15 cellular contexts compared by ENCODE assay signal in genomic region chr10:17682236-17682946, GRCh38. TPM values are rescaled to one million over a fixed set of nuclear protein-coding genes. Genes with fewer than 3 reads are reported as not detected.
DNase-seq lines count a peak whose midpoint lies in the region; ATAC-seq and TF ChIP-seq lines count a peak whose summit lies in the region.
"Had no signal": no experiment of that assay in that cellular context is flagged by ENCODE, and none has a peak within 500 bp of the region (broad histone marks: within the 10 kb centered on the region; RNA-seq: fewer than 3 reads in every experiment).

No MANE protein-coding gene starts in this region.

- DNase-seq in T-helper 1 cell (no peak), amniotic epithelial cell (ENCODE audit: low read depth) (peak; percentile 27), midbrain (lab: John Stamatoyannopoulos, UW) (peak; percentile 14), HCEC 1CT (no peak), GM13976 (ENCODE audit: low spot score) (no peak)
- DNase-seq: activated CD4-positive, CD25-positive, alpha-beta regulatory T cell; DMS 273 treated with DMSO at 0.1 percent for 48 hours; KG1; mesenchymal stem cell; NCI-H146; NCI-H526 treated with DMSO at 0.1 percent for 48 hours; occipital lobe had no signal

- no peak overlapping the region for H3K4me3 Mint-ChIP-seq in T-helper 1 cell treated with Interleukin-12 subunit alpha and Interleukin-12 subunit beta and Interleukin-4 antibody, amounts not matched to agents 30 μg/mL and 1 μg/mL, for 36 hours

- peaks cover 4% of the 10 kb centered on the region for H3K9me3 Mint-ChIP-seq in T-helper 1 cell treated with Interleukin-12 subunit alpha and Interleukin-12 subunit beta and Interleukin-4 antibody, amounts not matched to agents 30 μg/mL and 1 μg/mL, for 36 hours

- in situ Hi-C loops in GM13976 (cut with MboI; ENCODE audit: low sequenced_read_pairs, unreplicated experiment): no loop called here

- peak overlapping the region; percentile 17 for H3K27ac Mint-ChIP-seq in T-helper 1 cell treated with Interleukin-12 subunit alpha and Interleukin-12 subunit beta and Interleukin-4 antibody, amounts not matched to agents 30 μg/mL and 1 μg/mL, for 36 hours

- peaks cover 12% of the 10 kb centered on the region for H3K36me3 Mint-ChIP-seq in T-helper 1 cell treated with Interleukin-12 subunit alpha and Interleukin-12 subunit beta and Interleukin-4 antibody, amounts not matched to agents 30 μg/mL and 1 μg/mL, for 36 hours (ENCODE audit: low read depth)

- H3K4me1 Mint-ChIP-seq in T-helper 1 cell treated with Interleukin-12 subunit alpha and Interleukin-12 subunit beta and Interleukin-4 antibody, amounts not matched to agents 30 μg/mL and 1 μg/mL, for 36 hours (ENCODE audit: low read depth): peaks cover 35% of the 10 kb centered on the region

- ATAC-seq in HG03159 (IDR thresholded peaks at IDR 0.05; ENCODE audit: unreplicated experiment) (peak; percentile 38), esophagus mucosa (no peak)

- TF ChIP-seq CTCF in GM13976 (IDR thresholded peaks at IDR 0.05; ENCODE audit: borderline replicate concordance, control extremely low read depth, extremely low read depth, insufficient read depth, missing control alignments): no peak

- no peaks in the 10 kb centered on the region for H3K27me3 Mint-ChIP-seq in T-helper 1 cell treated with Interleukin-12 subunit alpha and Interleukin-12 subunit beta and Interleukin-4 antibody, amounts not matched to agents 30 μg/mL and 1 μg/mL, for 36 hours (ENCODE audit: low read depth)

RNA-seq across cellular contexts. Expression of gene STAM, which starts 38.4 kb away (rescaled TPM):
- 15.9 TPM for total RNA-seq in esophagus mucosa

Comparison
In these comparisons a context has a peak if more than half of its experiments do, and no peak if none do; other contexts are left out.
1. DNase-seq: peak in amniotic epithelial cell (single experiment) and midbrain (single experiment); none in T-helper 1 cell (0 of 5), HCEC 1CT (single experiment) and GM13976 (single experiment).